In the genomic region with DNA sequence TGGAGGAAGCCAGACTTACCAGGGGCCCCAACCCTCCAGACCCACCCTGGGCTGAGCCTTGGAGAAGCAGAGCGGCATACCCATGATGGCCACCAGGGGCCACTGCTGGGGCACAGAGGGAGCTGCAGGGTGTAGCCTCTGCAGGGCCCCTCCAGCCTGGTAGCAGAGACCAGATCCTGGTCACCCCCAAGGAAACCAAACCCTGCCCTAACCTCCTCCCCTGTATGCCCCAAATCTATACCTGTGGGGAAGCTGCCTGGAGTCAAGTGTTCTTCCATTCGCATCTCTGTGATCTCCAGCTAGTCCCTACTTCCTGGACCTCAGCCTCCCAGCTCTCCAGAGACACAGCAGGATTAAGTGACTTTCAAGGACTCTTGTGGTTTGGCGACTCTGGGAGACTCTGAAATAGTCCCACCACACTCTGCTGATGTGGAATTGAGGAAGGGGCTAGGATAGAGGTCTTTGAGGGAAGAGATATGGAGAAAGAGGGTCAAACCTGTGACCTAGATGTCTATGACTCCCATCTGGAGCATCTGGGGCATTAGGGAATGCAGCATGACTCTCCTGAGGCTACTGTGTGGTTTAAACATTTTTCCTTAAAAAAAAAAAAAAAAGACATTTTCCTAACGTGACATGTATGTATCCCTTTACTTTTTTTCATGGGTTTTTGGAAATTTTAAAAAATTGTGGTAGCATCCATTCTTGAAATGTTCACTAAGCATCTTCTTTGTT, we compare ENCODE assay signal across 8 cellular contexts.
DNase-seq lines count a peak whose midpoint lies in the region; ATAC-seq and TF ChIP-seq lines count a peak whose summit lies in the region.

No MANE protein-coding gene starts in this region.

- H3K27me3 Mint-ChIP-seq in naive thymus-derived CD4-positive, alpha-beta T cell: peaks cover 0 to 7% (median 0%) of the 10 kb centered on the region in 5 donors

- DNase-seq in DMS79 treated with DMSO at 0.1 percent for 48 hours (lab: John Stamatoyannopoulos, UW) (peak; percentile 12), DMS79 (lab: John Stamatoyannopoulos, UW) (no peak), HFF-Myc (ENCODE audit: extremely low read depth, low read depth) (no peak), NCI-H774 (lab: John Stamatoyannopoulos, UW) (peak; percentile 30), epithelial cell of esophagus (ENCODE audit: low read depth) (peak; percentile 66)
- DNase-seq in activated CD8-positive, alpha-beta memory T cell treated with anti-CD3 and anti-CD28 coated beads for 4 hours (ENCODE audit: low read depth in 2 of 2): peak; percentile 5 to 19
- DNase-seq in naive thymus-derived CD4-positive, alpha-beta T cell: peak; percentile 17 to 59 (median 40)
- DNase-seq in stimulated activated naive CD4-positive, alpha-beta T cell (lab: John Stamatoyannopoulos, UW): peak; percentile 3 to 44 (median 16)

- no peak overlapping the region for H3K27ac ChIP-seq in naive thymus-derived CD4-positive, alpha-beta T cell (ENCODE audit: low read depth, low read length)

- H3K27me3 ChIP-seq in naive thymus-derived CD4-positive, alpha-beta T cell (ENCODE audit: control insufficient read depth in 2 of 2, insufficient read depth in 2 of 2, low read length in 2 of 2): peaks cover 0 to 4% of the 10 kb centered on the region in 2 donors

- intact Hi-C loops in naive thymus-derived CD4-positive, alpha-beta T cell (cut with micrococcal nuclease): loop anchor here in 1 of 2 donors (1.0 kb wide), 1 partner anchor 84 kb away; no protein-coding TSS in a partner anchor

- peak; percentile 80 for ATAC-seq in naive thymus-derived CD4-positive, alpha-beta T cell

- POLR2A ChIA-PET in naive thymus-derived CD4-positive, alpha-beta T cell (lab: Charles Lee): no interaction called here

- no peak overlapping the region for H3K4me3 Mint-ChIP-seq in naive thymus-derived CD4-positive, alpha-beta T cell

- no peaks in the 10 kb centered on the region for H3K9me3 Mint-ChIP-seq in naive thymus-derived CD4-positive, alpha-beta T cell

- H3K36me3 Mint-ChIP-seq in naive thymus-derived CD4-positive, alpha-beta T cell: no peaks in the 10 kb centered on the region

- CTCF ChIA-PET in naive thymus-derived CD4-positive, alpha-beta T cell (lab: Charles Lee): interaction anchor here (0.6 to 2.5 kb wide), 10 partner anchors 14 to 264 kb away, joined by 3 to 45 read pairs (median 5); no protein-coding TSS in a partner anchor

- TF ChIP-seq CTCF in HFF-Myc (IDR thresholded peaks at IDR 0.05; ENCODE audit: low read depth, low read length, missing control alignments): peak; percentile 73
- peak; percentile 92 for TF ChIP-seq CTCF in epithelial cell of esophagus (IDR thresholded peaks at IDR 0.05; ENCODE audit: insufficient read depth, low read depth, low read length, missing control alignments)

- peaks cover 0 to 3% (median 0%) of the 10 kb centered on the region in 7 donors for H3K4me1 Mint-ChIP-seq in naive thymus-derived CD4-positive, alpha-beta T cell

- H3K9me3 ChIP-seq in naive thymus-derived CD4-positive, alpha-beta T cell (ENCODE audit: control insufficient read depth in 2 of 3, low read length in 3 of 3): no peaks in the 10 kb centered on the region

- H3K4me3 ChIP-seq in HFF-Myc (replicated peaks; ENCODE audit: low read depth, low read length) (no peak overlapping the region), epithelial cell of esophagus (ENCODE audit: low read length) (no peak overlapping the region)
- no peak overlapping the region for H3K4me3 ChIP-seq in naive thymus-derived CD4-positive, alpha-beta T cell (ENCODE audit: low read length)

- H3K27ac Mint-ChIP-seq in naive thymus-derived CD4-positive, alpha-beta T cell: no peak overlapping the region

- H3K4me1 ChIP-seq in naive thymus-derived CD4-positive, alpha-beta T cell (ENCODE audit: control insufficient read depth in 2 of 2, insufficient read depth in 2 of 2, low read length in 2 of 2): no peaks in the 10 kb centered on the region

- H3K36me3 ChIP-seq in naive thymus-derived CD4-positive, alpha-beta T cell (ENCODE audit: control insufficient read depth in 2 of 3, insufficient read depth in 3 of 3, low read length in 3 of 3): no peaks in the 10 kb centered on the region

Comparison
In these comparisons a context has a peak if more than half of its experiments do, and no peak if none do; other contexts are left out.
1. DNase-seq: peak in DMS79 treated with DMSO at 0.1 percent for 48 hours (single experiment), NCI-H774 (single experiment), activated CD8-positive, alpha-beta memory T cell treated with anti-CD3 and anti-CD28 coated beads for 4 hours (2 of 2), epithelial cell of esophagus (single experiment), naive thymus-derived CD4-positive, alpha-beta T cell (9 of 9) and stimulated activated naive CD4-positive, alpha-beta T cell (6 of 6); none in DMS79 (single experiment) and HFF-Myc (single experiment).